1 cellular context compared by ENCODE assay signal in the genomic region with DNA sequence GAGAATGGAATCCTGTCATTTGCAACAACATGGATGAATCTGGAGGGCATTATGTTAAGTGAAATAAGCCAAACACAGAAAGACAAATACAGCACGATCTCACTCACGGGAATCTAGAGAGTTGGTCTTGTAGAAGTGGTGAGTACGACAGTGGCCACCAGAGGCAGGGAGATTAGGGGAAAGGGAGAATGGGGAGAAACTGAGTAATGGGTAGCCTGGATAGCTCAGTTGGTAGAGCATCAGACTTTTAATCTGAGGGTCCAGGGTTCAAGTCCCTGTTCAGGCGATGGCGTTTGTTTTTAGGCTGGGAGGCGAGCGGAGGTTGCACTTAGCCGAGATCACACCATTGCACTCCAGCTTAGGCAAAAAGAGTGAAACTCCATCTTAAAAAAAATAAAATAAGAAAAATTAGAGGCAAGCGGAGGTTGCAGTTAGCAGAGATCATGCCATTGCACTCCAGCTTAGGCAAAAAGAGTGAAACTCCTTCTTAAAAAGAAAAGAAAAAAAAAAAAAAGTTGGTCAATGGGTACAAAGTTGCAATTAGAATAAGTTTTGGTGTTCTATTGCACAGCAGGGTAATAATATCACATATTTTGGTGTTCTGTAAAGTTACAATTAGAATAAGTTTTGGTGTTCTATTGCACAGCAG.
A peak's percentile ranks its signal among the peaks of the same experiment; 100 is the strongest.
TF ChIP-seq lines count a peak whose summit lies in the region.

No MANE protein-coding gene starts in this region.

TF ChIP-seq in GM23338, 12 proteins besides CTCF, POLR2A, EP300 and RAD21:
- TF ChIP-seq, protein P1, sequence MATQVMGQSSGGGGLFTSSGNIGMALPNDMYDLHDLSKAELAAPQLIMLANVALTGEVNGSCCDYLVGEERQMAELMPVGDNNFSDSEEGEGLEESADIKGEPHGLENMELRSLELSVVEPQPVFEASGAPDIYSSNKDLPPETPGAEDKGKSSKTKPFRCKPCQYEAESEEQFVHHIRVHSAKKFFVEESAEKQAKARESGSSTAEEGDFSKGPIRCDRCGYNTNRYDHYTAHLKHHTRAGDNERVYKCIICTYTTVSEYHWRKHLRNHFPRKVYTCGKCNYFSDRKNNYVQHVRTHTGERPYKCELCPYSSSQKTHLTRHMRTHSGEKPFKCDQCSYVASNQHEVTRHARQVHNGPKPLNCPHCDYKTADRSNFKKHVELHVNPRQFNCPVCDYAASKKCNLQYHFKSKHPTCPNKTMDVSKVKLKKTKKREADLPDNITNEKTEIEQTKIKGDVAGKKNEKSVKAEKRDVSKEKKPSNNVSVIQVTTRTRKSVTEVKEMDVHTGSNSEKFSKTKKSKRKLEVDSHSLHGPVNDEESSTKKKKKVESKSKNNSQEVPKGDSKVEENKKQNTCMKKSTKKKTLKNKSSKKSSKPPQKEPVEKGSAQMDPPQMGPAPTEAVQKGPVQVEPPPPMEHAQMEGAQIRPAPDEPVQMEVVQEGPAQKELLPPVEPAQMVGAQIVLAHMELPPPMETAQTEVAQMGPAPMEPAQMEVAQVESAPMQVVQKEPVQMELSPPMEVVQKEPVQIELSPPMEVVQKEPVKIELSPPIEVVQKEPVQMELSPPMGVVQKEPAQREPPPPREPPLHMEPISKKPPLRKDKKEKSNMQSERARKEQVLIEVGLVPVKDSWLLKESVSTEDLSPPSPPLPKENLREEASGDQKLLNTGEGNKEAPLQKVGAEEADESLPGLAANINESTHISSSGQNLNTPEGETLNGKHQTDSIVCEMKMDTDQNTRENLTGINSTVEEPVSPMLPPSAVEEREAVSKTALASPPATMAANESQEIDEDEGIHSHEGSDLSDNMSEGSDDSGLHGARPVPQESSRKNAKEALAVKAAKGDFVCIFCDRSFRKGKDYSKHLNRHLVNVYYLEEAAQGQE (IDR thresholded peaks at IDR 0.05; ENCODE audit: unreplicated experiment) = no peak
- TF ChIP-seq POLR2AphosphoS5 (IDR thresholded peaks at IDR 0.05; ENCODE audit: low read depth) = no peak
- TF ChIP-seq JUNB (IDR thresholded peaks at IDR 0.05; ENCODE audit: unreplicated experiment) = no peak
- no peak for TF ChIP-seq STAT1 (IDR thresholded peaks at IDR 0.05; ENCODE audit: unreplicated experiment)
- TF ChIP-seq, protein P2, sequence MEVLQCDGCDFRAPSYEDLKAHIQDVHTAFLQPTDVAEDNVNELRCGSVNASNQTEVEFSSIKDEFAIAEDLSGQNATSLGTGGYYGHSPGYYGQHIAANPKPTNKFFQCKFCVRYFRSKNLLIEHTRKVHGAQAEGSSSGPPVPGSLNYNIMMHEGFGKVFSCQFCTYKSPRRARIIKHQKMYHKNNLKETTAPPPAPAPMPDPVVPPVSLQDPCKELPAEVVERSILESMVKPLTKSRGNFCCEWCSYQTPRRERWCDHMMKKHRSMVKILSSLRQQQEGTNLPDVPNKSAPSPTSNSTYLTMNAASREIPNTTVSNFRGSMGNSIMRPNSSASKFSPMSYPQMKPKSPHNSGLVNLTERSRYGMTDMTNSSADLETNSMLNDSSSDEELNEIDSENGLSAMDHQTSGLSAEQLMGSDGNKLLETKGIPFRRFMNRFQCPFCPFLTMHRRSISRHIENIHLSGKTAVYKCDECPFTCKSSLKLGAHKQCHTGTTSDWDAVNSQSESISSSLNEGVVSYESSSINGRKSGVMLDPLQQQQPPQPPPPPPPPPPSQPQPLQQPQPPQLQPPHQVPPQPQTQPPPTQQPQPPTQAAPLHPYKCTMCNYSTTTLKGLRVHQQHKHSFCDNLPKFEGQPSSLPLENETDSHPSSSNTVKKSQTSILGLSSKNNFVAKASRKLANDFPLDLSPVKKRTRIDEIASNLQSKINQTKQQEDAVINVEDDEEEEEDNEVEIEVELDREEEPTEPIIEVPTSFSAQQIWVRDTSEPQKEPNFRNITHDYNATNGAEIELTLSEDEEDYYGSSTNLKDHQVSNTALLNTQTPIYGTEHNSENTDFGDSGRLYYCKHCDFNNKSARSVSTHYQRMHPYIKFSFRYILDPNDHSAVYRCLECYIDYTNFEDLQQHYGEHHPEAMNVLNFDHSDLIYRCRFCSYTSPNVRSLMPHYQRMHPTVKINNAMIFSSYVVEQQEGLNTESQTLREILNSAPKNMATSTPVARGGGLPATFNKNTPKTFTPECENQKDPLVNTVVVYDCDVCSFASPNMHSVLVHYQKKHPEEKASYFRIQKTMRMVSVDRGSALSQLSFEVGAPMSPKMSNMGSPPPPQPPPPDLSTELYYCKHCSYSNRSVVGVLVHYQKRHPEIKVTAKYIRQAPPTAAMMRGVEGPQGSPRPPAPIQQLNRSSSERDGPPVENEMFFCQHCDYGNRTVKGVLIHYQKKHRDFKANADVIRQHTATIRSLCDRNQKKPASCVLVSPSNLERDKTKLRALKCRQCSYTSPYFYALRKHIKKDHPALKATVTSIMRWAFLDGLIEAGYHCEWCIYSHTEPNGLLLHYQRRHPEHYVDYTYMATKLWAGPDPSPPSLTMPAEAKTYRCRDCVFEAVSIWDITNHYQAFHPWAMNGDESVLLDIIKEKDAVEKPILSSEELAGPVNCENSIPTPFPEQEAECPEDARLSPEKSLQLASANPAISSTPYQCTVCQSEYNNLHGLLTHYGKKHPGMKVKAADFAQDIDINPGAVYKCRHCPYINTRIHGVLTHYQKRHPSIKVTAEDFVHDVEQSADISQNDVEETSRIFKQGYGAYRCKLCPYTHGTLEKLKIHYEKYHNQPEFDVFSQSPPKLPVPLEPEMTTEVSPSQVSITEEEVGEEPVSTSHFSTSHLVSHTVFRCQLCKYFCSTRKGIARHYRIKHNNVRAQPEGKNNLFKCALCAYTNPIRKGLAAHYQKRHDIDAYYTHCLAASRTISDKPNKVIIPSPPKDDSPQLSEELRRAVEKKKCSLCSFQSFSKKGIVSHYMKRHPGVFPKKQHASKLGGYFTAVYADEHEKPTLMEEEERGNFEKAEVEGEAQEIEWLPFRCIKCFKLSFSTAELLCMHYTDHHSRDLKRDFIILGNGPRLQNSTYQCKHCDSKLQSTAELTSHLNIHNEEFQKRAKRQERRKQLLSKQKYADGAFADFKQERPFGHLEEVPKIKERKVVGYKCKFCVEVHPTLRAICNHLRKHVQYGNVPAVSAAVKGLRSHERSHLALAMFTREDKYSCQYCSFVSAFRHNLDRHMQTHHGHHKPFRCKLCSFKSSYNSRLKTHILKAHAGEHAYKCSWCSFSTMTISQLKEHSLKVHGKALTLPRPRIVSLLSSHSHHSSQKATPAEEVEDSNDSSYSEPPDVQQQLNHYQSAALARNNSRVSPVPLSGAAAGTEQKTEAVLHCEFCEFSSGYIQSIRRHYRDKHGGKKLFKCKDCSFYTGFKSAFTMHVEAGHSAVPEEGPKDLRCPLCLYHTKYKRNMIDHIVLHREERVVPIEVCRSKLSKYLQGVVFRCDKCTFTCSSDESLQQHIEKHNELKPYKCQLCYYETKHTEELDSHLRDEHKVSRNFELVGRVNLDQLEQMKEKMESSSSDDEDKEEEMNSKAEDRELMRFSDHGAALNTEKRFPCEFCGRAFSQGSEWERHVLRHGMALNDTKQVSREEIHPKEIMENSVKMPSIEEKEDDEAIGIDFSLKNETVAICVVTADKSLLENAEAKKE (CRISPR knock-in tag; IDR thresholded peaks at IDR 0.05) = no peak
- TF ChIP-seq ZNF331 (CRISPR knock-in tag; IDR thresholded peaks at IDR 0.05; ENCODE audit: low read depth) = no peak
- no peak for TF ChIP-seq ZNF114 (CRISPR knock-in tag; IDR thresholded peaks at IDR 0.05)
- TF ChIP-seq CREB1 (CRISPR knock-in tag; IDR thresholded peaks at IDR 0.05; ENCODE audit: low read depth) = peak; percentile 15; the same call in 1 of the 2 replicates
- no peak for TF ChIP-seq EZH2 (IDR thresholded peaks at IDR 0.05; ENCODE audit: low read depth, unreplicated experiment)
- no peak for TF ChIP-seq EZH2phosphoT487 (IDR thresholded peaks at IDR 0.05; ENCODE audit: unreplicated experiment)
- TF ChIP-seq, protein P3, sequence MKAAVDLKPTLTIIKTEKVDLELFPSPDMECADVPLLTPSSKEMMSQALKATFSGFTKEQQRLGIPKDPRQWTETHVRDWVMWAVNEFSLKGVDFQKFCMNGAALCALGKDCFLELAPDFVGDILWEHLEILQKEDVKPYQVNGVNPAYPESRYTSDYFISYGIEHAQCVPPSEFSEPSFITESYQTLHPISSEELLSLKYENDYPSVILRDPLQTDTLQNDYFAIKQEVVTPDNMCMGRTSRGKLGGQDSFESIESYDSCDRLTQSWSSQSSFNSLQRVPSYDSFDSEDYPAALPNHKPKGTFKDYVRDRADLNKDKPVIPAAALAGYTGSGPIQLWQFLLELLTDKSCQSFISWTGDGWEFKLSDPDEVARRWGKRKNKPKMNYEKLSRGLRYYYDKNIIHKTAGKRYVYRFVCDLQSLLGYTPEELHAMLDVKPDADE (IDR thresholded peaks at IDR 0.05) = 0 out of 2 replicates have a peak, but pooled peaks have one; percentile 48
- TF ChIP-seq NANOG (IDR thresholded peaks at IDR 0.05; ENCODE audit: borderline replicate concordance) = 0 out of 2 replicates have a peak, but pooled peaks have one; percentile 6
